1 cellular context compared by ENCODE assay signal in the genomic region with DNA sequence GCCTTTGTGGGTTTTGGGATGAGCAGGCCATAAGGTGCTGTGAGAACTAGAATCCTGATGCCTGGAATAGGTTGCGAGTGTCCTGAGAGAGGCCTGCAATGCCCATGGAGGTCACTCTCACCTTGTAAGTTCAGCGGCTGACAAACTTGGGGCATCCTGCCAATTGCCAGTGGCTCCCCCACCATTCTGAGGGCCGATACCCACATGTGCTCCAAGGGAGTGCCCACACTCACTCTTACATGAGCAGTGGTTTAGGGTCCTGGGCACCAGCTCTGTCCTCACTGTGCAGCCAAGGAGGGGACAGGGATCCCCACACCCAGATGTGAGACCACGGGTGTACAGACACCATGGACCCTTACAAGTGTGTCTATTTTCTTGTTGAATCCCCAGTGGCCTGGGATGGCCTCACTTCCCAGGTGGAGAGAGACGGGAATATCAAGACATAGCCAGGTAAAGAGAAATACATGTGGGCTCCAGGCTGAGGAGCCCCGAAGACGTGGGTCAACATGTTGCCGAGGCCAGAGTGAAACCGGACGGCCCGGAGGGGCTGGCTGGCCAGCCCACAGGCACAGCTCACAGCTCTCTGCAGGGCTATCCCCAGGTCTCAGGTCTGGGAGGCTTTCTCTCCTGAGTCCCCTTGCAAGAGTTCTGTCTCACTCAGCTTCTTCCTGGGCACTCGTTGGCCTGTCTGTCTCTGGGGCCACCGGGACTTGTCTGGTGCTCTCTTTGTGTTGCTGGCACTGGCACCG.
TF ChIP-seq lines count a peak whose summit lies in the region.

No MANE protein-coding gene starts in this region.

TF ChIP-seq in IMR-90, 13 proteins besides CTCF, POLR2A, EP300 and RAD21:
- no peak for TF ChIP-seq BHLHE40 (IDR thresholded peaks at IDR 0.05; ENCODE audit: low read depth, low read length)
- no peak for TF ChIP-seq MAFK (IDR thresholded peaks at IDR 0.05; ENCODE audit: low read depth, low read length)
- TF ChIP-seq MXI1 (IDR thresholded peaks at IDR 0.05; ENCODE audit: borderline replicate concordance, low read depth, low read length), result no peak
- TF ChIP-seq, protein P1, sequence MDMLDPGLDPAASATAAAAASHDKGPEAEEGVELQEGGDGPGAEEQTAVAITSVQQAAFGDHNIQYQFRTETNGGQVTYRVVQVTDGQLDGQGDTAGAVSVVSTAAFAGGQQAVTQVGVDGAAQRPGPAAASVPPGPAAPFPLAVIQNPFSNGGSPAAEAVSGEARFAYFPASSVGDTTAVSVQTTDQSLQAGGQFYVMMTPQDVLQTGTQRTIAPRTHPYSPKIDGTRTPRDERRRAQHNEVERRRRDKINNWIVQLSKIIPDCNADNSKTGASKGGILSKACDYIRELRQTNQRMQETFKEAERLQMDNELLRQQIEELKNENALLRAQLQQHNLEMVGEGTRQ (IDR thresholded peaks at IDR 0.05; ENCODE audit: low read depth, low read length), result no peak
- no peak for TF ChIP-seq RFX5 (IDR thresholded peaks at IDR 0.05; ENCODE audit: low read depth, low read length)
- no peak for TF ChIP-seq FOS (IDR thresholded peaks at IDR 0.05; ENCODE audit: low read depth, low read length)
- TF ChIP-seq SMC3 (IDR thresholded peaks at IDR 0.05; ENCODE audit: low read depth, low read length), result no peak
- TF ChIP-seq CHD1 (IDR thresholded peaks at IDR 0.05; ENCODE audit: low read depth, low read length), result no peak
- no peak for TF ChIP-seq CEBPB (IDR thresholded peaks at IDR 0.05; ENCODE audit: low read depth, low read length)
- TF ChIP-seq MAZ (IDR thresholded peaks at IDR 0.05; ENCODE audit: borderline replicate concordance, low read depth, low read length), result no peak
- no peak for TF ChIP-seq RCOR1 (IDR thresholded peaks at IDR 0.05; ENCODE audit: insufficient replicate concordance, low read length)
- TF ChIP-seq NFE2L2 (IDR thresholded peaks at IDR 0.05; ENCODE audit: low read depth, low read length), result no peak
- TF ChIP-seq, protein P2, sequence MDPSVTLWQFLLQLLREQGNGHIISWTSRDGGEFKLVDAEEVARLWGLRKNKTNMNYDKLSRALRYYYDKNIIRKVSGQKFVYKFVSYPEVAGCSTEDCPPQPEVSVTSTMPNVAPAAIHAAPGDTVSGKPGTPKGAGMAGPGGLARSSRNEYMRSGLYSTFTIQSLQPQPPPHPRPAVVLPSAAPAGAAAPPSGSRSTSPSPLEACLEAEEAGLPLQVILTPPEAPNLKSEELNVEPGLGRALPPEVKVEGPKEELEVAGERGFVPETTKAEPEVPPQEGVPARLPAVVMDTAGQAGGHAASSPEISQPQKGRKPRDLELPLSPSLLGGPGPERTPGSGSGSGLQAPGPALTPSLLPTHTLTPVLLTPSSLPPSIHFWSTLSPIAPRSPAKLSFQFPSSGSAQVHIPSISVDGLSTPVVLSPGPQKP (IDR thresholded peaks at IDR 0.05; ENCODE audit: borderline replicate concordance, low read depth, low read length), result no peak
